In the genomic region with DNA sequence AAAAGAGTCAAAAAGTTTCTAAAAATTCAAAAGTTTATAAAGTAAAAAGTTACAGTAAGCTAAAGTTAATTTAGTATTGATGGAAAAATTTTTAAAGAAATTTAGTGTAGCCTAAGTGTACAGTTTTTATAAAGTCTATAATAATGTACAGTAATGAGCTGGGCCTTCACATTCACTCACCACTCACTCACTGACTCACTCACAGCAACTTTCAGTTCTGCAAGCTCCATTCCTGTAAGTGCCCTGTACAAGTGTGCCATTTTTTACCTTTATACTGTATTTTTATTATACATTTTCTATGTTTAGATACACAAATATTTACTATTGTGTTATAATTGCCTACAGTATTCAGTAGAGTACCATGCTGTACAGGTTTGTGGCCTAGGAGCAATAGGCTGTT, we compare ENCODE assay signal across 16 cellular contexts.
"Had no signal": no experiment of that assay in that cellular context is flagged by ENCODE, and none has a peak within 500 bp of the region (broad histone marks: within the 10 kb centered on the region; RNA-seq: fewer than 3 reads in every experiment).

No MANE protein-coding gene starts in this region.

- DNase-seq: activated CD4-positive, alpha-beta memory T cell treated with anti-CD3 and anti-CD28 coated beads for 36 hours; activated effector memory CD4-positive, alpha-beta T cell treated with Interleukin-2 at 50 U/mL for 16 hours; activated naive CD4-positive, alpha-beta T cell treated with anti-CD3 and anti-CD28 coated beads, Interleukin-2, amount 50 U/mL, for 16 hours; activated T-cell treated with anti-CD3 and anti-CD28 coated beads for 4 hours; erythroblast; heart right ventricle; immature natural killer cell; kidney glomerular epithelial cell; left ventricle myocardium superior; nephron progenitor cell; nucleus accumbens; sigmoid colon; stimulated activated naive CD4-positive, alpha-beta T cell treated with Interleukin-2 at 50 U/mL for 16 hours; thyroid gland had no signal

- H3K4me1 Mint-ChIP-seq: immature natural killer cell, nephron progenitor cell had no signal

- H3K36me3 Mint-ChIP-seq: activated CD4-positive, alpha-beta memory T cell treated with anti-CD3 and anti-CD28 coated beads for 36 hours; immature natural killer cell had no signal

- ATAC-seq: gastroesophageal sphincter, heart right ventricle, left ventricle myocardium superior had no signal

- H3K4me3 Mint-ChIP-seq: activated CD4-positive, alpha-beta memory T cell treated with anti-CD3 and anti-CD28 coated beads for 36 hours; immature natural killer cell; nephron progenitor cell; T-helper 1 cell treated with Interleukin-12 subunit alpha and Interleukin-12 subunit beta and Interleukin-4 antibody, amounts not matched to agents 30 μg/mL and 1 μg/mL, for 36 hours had no signal

- H3K27ac Mint-ChIP-seq: activated CD4-positive, alpha-beta memory T cell treated with anti-CD3 and anti-CD28 coated beads for 36 hours; immature natural killer cell; nephron progenitor cell; T-helper 1 cell treated with Interleukin-12 subunit alpha and Interleukin-12 subunit beta and Interleukin-4 antibody, amounts not matched to agents 30 μg/mL and 1 μg/mL, for 36 hours had no signal

- H3K27me3 Mint-ChIP-seq: activated CD4-positive, alpha-beta memory T cell treated with anti-CD3 and anti-CD28 coated beads for 36 hours had no signal
